ENCODE assay signal across 9 cellular contexts in the genomic region with DNA sequence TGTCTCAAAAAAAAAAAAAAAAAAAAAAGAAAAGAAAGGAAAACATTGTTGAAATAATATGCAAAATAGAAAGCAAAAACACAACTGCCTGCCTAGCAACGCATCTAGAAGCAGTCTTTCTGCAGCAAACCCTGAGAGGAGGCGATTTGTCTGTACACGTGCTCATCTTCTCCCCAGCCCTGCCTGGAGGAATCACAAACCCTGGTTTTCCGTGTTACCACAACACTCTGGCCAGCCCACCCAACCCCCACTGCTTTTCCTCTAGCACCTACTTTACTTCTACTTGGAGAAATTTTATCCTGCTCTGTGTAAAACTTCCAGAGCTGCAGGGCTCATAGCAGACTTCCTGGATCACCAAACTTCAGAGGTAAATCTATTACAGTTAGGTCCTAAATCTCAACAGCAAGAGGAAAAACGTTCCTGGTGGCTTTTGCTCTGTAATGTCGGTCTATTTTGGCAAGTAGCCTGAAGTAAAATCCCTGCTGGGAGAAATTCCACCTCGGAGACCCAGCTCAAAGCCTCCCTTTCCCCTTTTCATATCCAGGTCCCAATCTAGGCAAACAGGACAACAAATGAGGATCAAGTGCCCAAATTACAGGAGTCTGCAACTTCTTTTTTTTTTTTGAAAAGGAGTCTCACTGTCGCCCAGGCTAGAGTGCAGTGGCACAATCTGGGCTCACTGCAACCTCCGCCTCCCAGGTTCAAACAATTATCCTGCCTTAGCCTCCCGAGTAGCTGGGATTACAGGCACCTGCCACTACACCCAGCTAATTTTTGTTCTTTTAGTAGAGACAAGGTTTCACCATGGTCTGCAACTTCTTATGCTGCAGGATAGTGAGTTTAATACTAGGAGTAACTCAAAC.
DNase-seq lines count a peak whose midpoint lies in the region; ATAC-seq and TF ChIP-seq lines count a peak whose summit lies in the region.
"Had no signal": no experiment of that assay in that cellular context is flagged by ENCODE, and none has a peak within 500 bp of the region (broad histone marks: within the 10 kb centered on the region; RNA-seq: fewer than 3 reads in every experiment).

No MANE protein-coding gene starts in this region.

- H2AFZ ChIP-seq in neural cell (ENCODE audit: low read depth, low read length) = no peak overlapping the region

- TF ChIP-seq EP300 in neural cell (conservative IDR thresholded peaks at IDR 0.05; ENCODE audit: poor library complexity, severe bottlenecking) = no peak

- H3K9me2 ChIP-seq in neural cell (ENCODE audit: insufficient read depth, low read length) = no peaks in the 10 kb centered on the region

- H3K4me2 ChIP-seq in neural cell (ENCODE audit: low read length) = no peak overlapping the region

- H4K20me1 ChIP-seq in neural cell (ENCODE audit: insufficient read depth) = no peaks in the 10 kb centered on the region

- POLR2A ChIA-PET in RWPE1 (lab: Yijun Ruan, JAX; ENCODE audit: low non-redundant PET) = interaction anchor here (0.6 kb wide), 1 partner anchor 45 kb away, joined by 5 read pairs; no protein-coding TSS in a partner anchor

- H3K4me3 ChIP-seq in neural cell (ENCODE audit: low read length) = peak overlapping the region; percentile 7

- H3K4me1 ChIP-seq in foreskin keratinocyte = peaks cover 43% of the 10 kb centered on the region

- TF ChIP-seq RAD21 in neural cell (conservative IDR thresholded peaks at IDR 0.05) = no peak

- H3K36me3 ChIP-seq in neural cell (ENCODE audit: insufficient read depth, low read length) = no peaks in the 10 kb centered on the region

- H3F3A ChIP-seq in neural cell (ENCODE audit: insufficient read depth, low read length, poor library complexity, severe bottlenecking) = no peaks in the 10 kb centered on the region

- TF ChIP-seq CTCF in RWPE1 (conservative IDR thresholded peaks at IDR 0.05; ENCODE audit: low read depth) (no peak), foreskin keratinocyte (conservative IDR thresholded peaks at IDR 0.05) (no peak), neural cell (IDR thresholded peaks at IDR 0.05; ENCODE audit: poor library complexity, severe bottlenecking) (no peak)

- ATAC-seq in foreskin keratinocyte (peak; percentile 35), GM21723 (IDR thresholded peaks at IDR 0.05; ENCODE audit: unreplicated experiment) (no peak), GM21717 (IDR thresholded peaks at IDR 0.05; ENCODE audit: unreplicated experiment) (no peak)

- CTCF ChIA-PET in RWPE1 (lab: Yijun Ruan, JAX) = interaction anchor here (0.5 to 0.6 kb wide), 2 partner anchors 12 to 1903 kb away, joined by 3 to 7 read pairs; no protein-coding TSS in a partner anchor

- peaks cover 7% of the 10 kb centered on the region for H3K79me2 ChIP-seq in neural cell (replicated peaks; ENCODE audit: insufficient read depth, low read length)

- H3K27me3 ChIP-seq in foreskin keratinocyte (no peaks in the 10 kb centered on the region), neural cell (ENCODE audit: insufficient read depth, low read depth, low read length) (no peaks in the 10 kb centered on the region)

- no peak overlapping the region for H3K9ac ChIP-seq in neural cell (ENCODE audit: low read length)

- DNase-seq in AG08396 (ENCODE audit: low spot score) (peak; percentile 52), RWPE1 (ENCODE audit: low spot score) (no peak), foreskin keratinocyte (peak in 1 of 2 donors; percentile 61), NCI-H446 treated with DMSO at 0.1 percent for 48 hours (lab: John Stamatoyannopoulos, UW) (no peak), SK-N-DZ (ENCODE audit: low spot score) (no peak)
- DNase-seq: activated CD4-positive, alpha-beta T cell treated with anti-CD3 and anti-CD28 coated beads, Interleukin-2, amount 50 U/mL, for 1 hour had no signal

- H3K9me3 ChIP-seq in neural cell (ENCODE audit: low read length) = no peaks in the 10 kb centered on the region

- peak overlapping the region; percentile 75 for H3K27ac ChIP-seq in RWPE1
- H3K27ac ChIP-seq in foreskin keratinocyte = no peak overlapping the region
- no peak overlapping the region for H3K27ac ChIP-seq in neural cell (ENCODE audit: low read length)

TF ChIP-seq in neural cell, 6 proteins besides CTCF, POLR2A, EP300 and RAD21:
- TF ChIP-seq EZH2 (IDR thresholded peaks at IDR 0.05; ENCODE audit: borderline replicate concordance, insufficient read depth, low read length, poor library complexity, severe bottlenecking) (no peak), POLR2AphosphoS5 (IDR thresholded peaks at IDR 0.05) (no peak)
- TF ChIP-seq, protein P1, sequence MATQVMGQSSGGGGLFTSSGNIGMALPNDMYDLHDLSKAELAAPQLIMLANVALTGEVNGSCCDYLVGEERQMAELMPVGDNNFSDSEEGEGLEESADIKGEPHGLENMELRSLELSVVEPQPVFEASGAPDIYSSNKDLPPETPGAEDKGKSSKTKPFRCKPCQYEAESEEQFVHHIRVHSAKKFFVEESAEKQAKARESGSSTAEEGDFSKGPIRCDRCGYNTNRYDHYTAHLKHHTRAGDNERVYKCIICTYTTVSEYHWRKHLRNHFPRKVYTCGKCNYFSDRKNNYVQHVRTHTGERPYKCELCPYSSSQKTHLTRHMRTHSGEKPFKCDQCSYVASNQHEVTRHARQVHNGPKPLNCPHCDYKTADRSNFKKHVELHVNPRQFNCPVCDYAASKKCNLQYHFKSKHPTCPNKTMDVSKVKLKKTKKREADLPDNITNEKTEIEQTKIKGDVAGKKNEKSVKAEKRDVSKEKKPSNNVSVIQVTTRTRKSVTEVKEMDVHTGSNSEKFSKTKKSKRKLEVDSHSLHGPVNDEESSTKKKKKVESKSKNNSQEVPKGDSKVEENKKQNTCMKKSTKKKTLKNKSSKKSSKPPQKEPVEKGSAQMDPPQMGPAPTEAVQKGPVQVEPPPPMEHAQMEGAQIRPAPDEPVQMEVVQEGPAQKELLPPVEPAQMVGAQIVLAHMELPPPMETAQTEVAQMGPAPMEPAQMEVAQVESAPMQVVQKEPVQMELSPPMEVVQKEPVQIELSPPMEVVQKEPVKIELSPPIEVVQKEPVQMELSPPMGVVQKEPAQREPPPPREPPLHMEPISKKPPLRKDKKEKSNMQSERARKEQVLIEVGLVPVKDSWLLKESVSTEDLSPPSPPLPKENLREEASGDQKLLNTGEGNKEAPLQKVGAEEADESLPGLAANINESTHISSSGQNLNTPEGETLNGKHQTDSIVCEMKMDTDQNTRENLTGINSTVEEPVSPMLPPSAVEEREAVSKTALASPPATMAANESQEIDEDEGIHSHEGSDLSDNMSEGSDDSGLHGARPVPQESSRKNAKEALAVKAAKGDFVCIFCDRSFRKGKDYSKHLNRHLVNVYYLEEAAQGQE (IDR thresholded peaks at IDR 0.05; ENCODE audit: borderline replicate concordance) = no peak
